In the genomic region with DNA sequence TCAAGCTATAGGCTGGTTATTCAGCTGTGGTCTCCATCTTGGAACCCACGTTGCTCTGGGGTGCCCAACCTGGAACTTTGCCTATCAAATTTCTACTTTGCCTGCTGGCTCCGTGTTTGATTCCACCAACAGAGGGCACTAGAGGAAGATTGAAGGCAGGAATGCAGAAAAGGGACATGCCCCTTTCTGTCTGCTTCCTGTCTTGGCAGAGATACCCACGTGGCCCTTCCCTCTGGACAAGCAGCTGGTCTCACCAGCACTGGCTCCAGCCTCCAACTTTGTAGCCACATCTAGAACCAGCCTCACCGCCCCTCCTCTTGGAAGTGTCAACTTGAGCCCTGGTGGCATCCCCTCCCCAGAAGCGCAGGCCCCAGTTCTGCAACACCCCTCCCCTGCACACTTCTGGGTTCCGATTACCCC, we compare ENCODE assay signal across 9 cellular contexts. TPM values are rescaled to one million over a fixed set of nuclear protein-coding genes. Genes with fewer than 3 reads are reported as not detected.
A peak's percentile ranks its signal among the peaks of the same experiment; 100 is the strongest.
DNase-seq lines count a peak whose midpoint lies in the region; ATAC-seq and TF ChIP-seq lines count a peak whose summit lies in the region.
"Had no signal": no experiment of that assay in that cellular context is flagged by ENCODE, and none has a peak within 500 bp of the region (broad histone marks: within the 10 kb centered on the region; RNA-seq: fewer than 3 reads in every experiment).

No MANE protein-coding gene starts in this region.

- TF ChIP-seq POLR2A in Peyer's patch (IDR thresholded peaks at IDR 0.05): no peak
- TF ChIP-seq POLR2A in gastrocnemius medialis (IDR thresholded peaks at IDR 0.05): no peak

- no peaks in the 10 kb centered on the region for H3K27me3 ChIP-seq in CD4-positive, CD25-positive, alpha-beta regulatory T cell (ENCODE audit: control insufficient read depth, insufficient read depth, low read length)
- H3K27me3 ChIP-seq in HL-60 (ENCODE audit: insufficient read depth, poor library complexity, severe bottlenecking): no peaks in the 10 kb centered on the region
- H3K27me3 ChIP-seq in Peyer's patch: no peaks in the 10 kb centered on the region
- no peaks in the 10 kb centered on the region for H3K27me3 ChIP-seq in gastrocnemius medialis

- H3K27ac ChIP-seq in CD4-positive, CD25-positive, alpha-beta regulatory T cell (ENCODE audit: insufficient read depth, low read length, poor library complexity, severe bottlenecking): no peak overlapping the region
- no peak overlapping the region for H3K27ac ChIP-seq in HL-60 (replicated peaks)
- no peak overlapping the region for H3K27ac ChIP-seq in Peyer's patch
- H3K27ac ChIP-seq in gastrocnemius medialis: no peak overlapping the region
- H3K27ac ChIP-seq: skin epidermis had no signal

- intact Hi-C loops in gastrocnemius medialis (cut with DNase I; ENCODE audit: low total_unique reads): no loop called here

- no peaks in the 10 kb centered on the region for H3K4me1 ChIP-seq in CD4-positive, CD25-positive, alpha-beta regulatory T cell (ENCODE audit: control insufficient read depth, insufficient read depth, low read length, poor library complexity, severe bottlenecking)
- H3K4me1 ChIP-seq in Peyer's patch: no peaks in the 10 kb centered on the region
- H3K4me1 ChIP-seq in gastrocnemius medialis: no peaks in the 10 kb centered on the region

- no peaks in the 10 kb centered on the region for H3K36me3 ChIP-seq in CD4-positive, CD25-positive, alpha-beta regulatory T cell (ENCODE audit: control insufficient read depth, insufficient read depth, low read length)
- H3K36me3 ChIP-seq in Peyer's patch: no peaks in the 10 kb centered on the region
- H3K36me3 ChIP-seq in gastrocnemius medialis: no peaks in the 10 kb centered on the region

- no peak overlapping the region for H3K27ac Mint-ChIP-seq in CD4-positive, CD25-positive, alpha-beta regulatory T cell
- peak overlapping the region; percentile 66 for H3K27ac Mint-ChIP-seq in activated T-cell treated with anti-CD3 and anti-CD28 coated beads, Interleukin-2, amount 50 U/mL, for 24 hours

- DNase-seq in CD4-positive, CD25-positive, alpha-beta regulatory T cell: peak; percentile 3 to 73 (median 38)
- DNase-seq in HL-60 (ENCODE audit: low read depth in 1 of 2, low spot score in 1 of 2) (peak; percentile 42 to 71), Peyer's patch (peak in 2 of 3 donors; percentile 23 to 62), globus pallidus (ENCODE audit: low spot score) (peak; percentile 59), gastrocnemius medialis (peak; percentile 17 to 33), DMS79 treated with DMSO at 0.1 percent for 48 hours (lab: John Stamatoyannopoulos, UW) (no peak)
- DNase-seq in activated T-cell treated with anti-CD3 and anti-CD28 coated beads, Interleukin-2, amount 50 U/mL, for 24 hours: peak; percentile 75

- in situ Hi-C loops in gastrocnemius medialis (cut with MboI; ENCODE audit: low sequenced_read_pairs in 4 of 4): no loop called here

- no peaks in the 10 kb centered on the region for H3K36me3 Mint-ChIP-seq in CD4-positive, CD25-positive, alpha-beta regulatory T cell
- H3K36me3 Mint-ChIP-seq in activated T-cell treated with anti-CD3 and anti-CD28 coated beads, Interleukin-2, amount 50 U/mL, for 24 hours (ENCODE audit: low read depth): no peaks in the 10 kb centered on the region

- H3K4me1 Mint-ChIP-seq in CD4-positive, CD25-positive, alpha-beta regulatory T cell: no peaks in the 10 kb centered on the region
- peaks cover 7% of the 10 kb centered on the region for H3K4me1 Mint-ChIP-seq in activated T-cell treated with anti-CD3 and anti-CD28 coated beads, Interleukin-2, amount 50 U/mL, for 24 hours (ENCODE audit: low read depth)

- peaks cover 12% of the 10 kb centered on the region for H3K27me3 Mint-ChIP-seq in CD4-positive, CD25-positive, alpha-beta regulatory T cell
- no peaks in the 10 kb centered on the region for H3K27me3 Mint-ChIP-seq in activated T-cell treated with anti-CD3 and anti-CD28 coated beads, Interleukin-2, amount 50 U/mL, for 24 hours

- TF ChIP-seq CTCF in HL-60 (IDR thresholded peaks at IDR 0.05; ENCODE audit: insufficient read depth, low read length) (peak; percentile 35), Peyer's patch (IDR thresholded peaks at IDR 0.05) (peak; percentile 14 to 47 (median 36)), gastrocnemius medialis (IDR thresholded peaks at IDR 0.05 in 4 of 5, conservative IDR thresholded peaks at IDR 0.05 in 1 of 5) (peak in 3 of 5 experiments; percentile 39 to 49 (median 41))

- ATAC-seq in CD4-positive, CD25-positive, alpha-beta regulatory T cell (ENCODE audit: low read depth in 2 of 2): peak; percentile 40 to 55
- no peak for ATAC-seq in gastrocnemius medialis
- no peak for ATAC-seq in GM19467 (IDR thresholded peaks at IDR 0.05; ENCODE audit: unreplicated experiment)

- no peaks in the 10 kb centered on the region for H3K9me3 ChIP-seq in CD4-positive, CD25-positive, alpha-beta regulatory T cell (ENCODE audit: control insufficient read depth in 2 of 2, low read length in 2 of 2)
- H3K9me3 ChIP-seq in Peyer's patch: no peaks in the 10 kb centered on the region
- H3K9me3 ChIP-seq in gastrocnemius medialis: no peaks in the 10 kb centered on the region

- no peaks in the 10 kb centered on the region for H3K9me3 Mint-ChIP-seq in CD4-positive, CD25-positive, alpha-beta regulatory T cell
- H3K9me3 Mint-ChIP-seq in activated T-cell treated with anti-CD3 and anti-CD28 coated beads, Interleukin-2, amount 50 U/mL, for 24 hours: no peaks in the 10 kb centered on the region

- no peak overlapping the region for H3K4me3 ChIP-seq in CD4-positive, CD25-positive, alpha-beta regulatory T cell (ENCODE audit: low read depth, low read length)
- H3K4me3 ChIP-seq in HL-60 (replicated peaks; ENCODE audit: insufficient read depth, low read length) (no peak overlapping the region), Peyer's patch (no peak overlapping the region), gastrocnemius medialis (no peak overlapping the region)
- H3K4me3 ChIP-seq: skin epidermis had no signal

- no peak overlapping the region for H3K4me3 Mint-ChIP-seq in CD4-positive, CD25-positive, alpha-beta regulatory T cell
- no peak overlapping the region for H3K4me3 Mint-ChIP-seq in activated T-cell treated with anti-CD3 and anti-CD28 coated beads, Interleukin-2, amount 50 U/mL, for 24 hours

RNA-seq across cellular contexts. Expression of gene ZNF438, which starts 52.1 kb away (rescaled TPM):
- total RNA-seq in CD4-positive, CD25-positive, alpha-beta regulatory T cell: 3.4 TPM
- 1 to 10 TPM; 1.6 to 5.1 (median 3.2) TPM for polyA plus RNA-seq in CD4-positive, CD25-positive, alpha-beta regulatory T cell
- total RNA-seq in Peyer's patch (1 to 10 TPM; 3.7 to 8.3 (median 7.3) TPM), gastrocnemius medialis (10 to 100 TPM; 14.4 to 37.0 (median 26.5) TPM)

Comparison
In these comparisons a context has a peak if more than half of its experiments do, and no peak if none do; other contexts are left out.
1. ATAC-seq: peak in CD4-positive, CD25-positive, alpha-beta regulatory T cell (2 of 2); none in gastrocnemius medialis (0 of 2) and GM19467 (single experiment).
2. Peak in every context shown above with its lines, with median percentiles within 50 percentile points of each other: CTCF ChIP-seq.